ENCODE assay signal across 21 cellular contexts in genomic region chr1:3464649-3465025, GRCh38. TPM values are rescaled to one million over a fixed set of nuclear protein-coding genes. Genes with fewer than 3 reads are reported as not detected.
"Had no signal": no experiment of that assay in that cellular context is flagged by ENCODE, and none has a peak within 500 bp of the region (broad histone marks: within the 10 kb centered on the region; RNA-seq: fewer than 3 reads in every experiment).

No MANE protein-coding gene starts in this region.

- H3K36me3 ChIP-seq: adrenal gland, breast epithelium, gastrocnemius medialis, neutrophil, pancreas had no signal

- H3K4me1 ChIP-seq: adrenal gland, thyroid gland had no signal

- H3K9me3 ChIP-seq: adrenal gland, breast epithelium, gastrocnemius medialis, neutrophil, pancreas, thyroid gland had no signal

- H3K27me3 ChIP-seq: adrenal gland, breast epithelium, gastrocnemius medialis, neutrophil, pancreas, thyroid gland had no signal

- H3K4me3 ChIP-seq: adrenal gland, breast epithelium, gastrocnemius medialis, pancreas, thyroid gland had no signal

- H3K27ac ChIP-seq: adrenal gland, breast epithelium, gastrocnemius medialis, neutrophil, pancreas, thyroid gland had no signal

- FAIRE-seq: astrocyte, pancreas, urothelium cell line had no signal

- ATAC-seq: activated CD4-positive, CD25-positive, alpha-beta regulatory T cell treated with anti-CD3 and anti-CD28 coated beads, Interleukin-2, amount 50 U/mL, for 24 hours; activated naive CD4-positive, alpha-beta T cell treated with anti-CD3 and anti-CD28 coated beads, Interleukin-2, amount 50 U/mL, for 72 hours; gastrocnemius medialis; natural killer cell; pancreas had no signal

- DNase-seq: activated CD8-positive, alpha-beta memory T cell treated with anti-CD3 and anti-CD28 coated beads for 24 hours; activated gamma-delta T cell; cerebellar nuclear complex; effector CD4-positive, alpha-beta T cell; gastrocnemius medialis; head of caudate nucleus; kidney glomerular epithelial cell; natural killer cell; stimulated activated CD4-positive, alpha-beta T cell treated with anti-CD3 and anti-CD28 coated beads, Interleukin-12 subunit alpha, Interleukin-12 subunit beta, amount 100 ng/mL, for 4 hours; stimulated activated naive CD4-positive, alpha-beta T cell treated with Interleukin-2 at 50 U/mL for 16 hours; T1000; thyroid gland had no signal

RNA-seq across cellular contexts. Expression of gene ARHGEF16, which starts 10.2 kb away (rescaled TPM):
- total RNA-seq: natural killer cell; T-helper 1 cell treated with Interleukin-12 subunit alpha and Interleukin-12 subunit beta and Interleukin-4 antibody, amounts not matched to agents 30 ng/mL and 1 ng/mL, for 36 hours had no signal
